Comparison of ENCODE assay signal across 18 cellular contexts in genomic region chr17:67671492-67671891, GRCh38. TPM values are rescaled to one million over a fixed set of nuclear protein-coding genes. Genes with fewer than 3 reads are reported as not detected.
DNase-seq lines count a peak whose midpoint lies in the region; ATAC-seq and TF ChIP-seq lines count a peak whose summit lies in the region.
"Had no signal": no experiment of that assay in that cellular context is flagged by ENCODE, and none has a peak within 500 bp of the region (broad histone marks: within the 10 kb centered on the region; RNA-seq: fewer than 3 reads in every experiment).

No MANE protein-coding gene starts in this region.

- no peaks in the 10 kb centered on the region for H3K27me3 ChIP-seq in SK-N-SH (ENCODE audit: insufficient read depth)
- H3K27me3 ChIP-seq: brain microvascular endothelial cell, spleen had no signal

- H3K4me1 ChIP-seq in SK-N-SH (ENCODE audit: control insufficient read depth in 1 of 2, insufficient read depth in 2 of 2, low read depth in 1 of 2, low read length in 1 of 2): peaks cover 8 to 9% of the 10 kb centered on the region in 2 experiments; a peak in 2 of 4 replicates

- H3K4me2 ChIP-seq in SK-N-SH: no peak overlapping the region

- POLR2A ChIA-PET in SK-N-SH (lab: Yijun Ruan, JAX): no interaction called here

- H3K9ac ChIP-seq in SK-N-SH: no peak overlapping the region
- H3K9ac ChIP-seq: GM23248 had no signal

- no peak overlapping the region for H2AFZ ChIP-seq in SK-N-SH (ENCODE audit: low read depth)
- H2AFZ ChIP-seq: GM23248 had no signal

- no peaks in the 10 kb centered on the region for H3K9me2 ChIP-seq in SK-N-SH

- no peak for DNase-seq in activated T-cell treated with anti-CD3 and anti-CD28 coated beads, Interleukin-2, amount 50 U/mL, for 24 hours
- DNase-seq in activated T-cell treated with anti-CD3 and anti-CD28 coated beads for 4 hours (no peak), NCI-H2029 treated with DMSO at 0.1 percent for 48 hours (lab: John Stamatoyannopoulos, UW) (peak; percentile 88), SK-N-SH (peak; percentile 59), ecto neural progenitor cell (ENCODE audit: low spot score) (no peak), OCI-M1 (lab: John Stamatoyannopoulos, UW) (no peak)
- no peak for DNase-seq in stimulated activated naive B cell treated with anti-CD40 and anti-IgM and Interleukin-4, amounts not matched to agents 10 μg/mL and 1 μg/mL and 100 μg/mL, for 72 hours
- DNase-seq: activated naive CD4-positive, alpha-beta T cell treated with Interleukin-2 at 50 U/mL for 16 hours; brain microvascular endothelial cell; endodermal cell; GM23248; islet precursor cell; midbrain; MV-4-11; spleen had no signal

- H3K9me3 Mint-ChIP-seq in activated T-cell treated with anti-CD3 and anti-CD28 coated beads, Interleukin-2, amount 50 U/mL, for 24 hours: no peaks in the 10 kb centered on the region
- no peaks in the 10 kb centered on the region for H3K9me3 Mint-ChIP-seq in stimulated activated naive B cell treated with anti-CD40 and anti-IgM and Interleukin-4, amounts not matched to agents 10 μg/mL and 1 μg/mL and 100 μg/mL, for 72 hours

- H3K27me3 Mint-ChIP-seq in activated T-cell treated with anti-CD3 and anti-CD28 coated beads, Interleukin-2, amount 50 U/mL, for 24 hours: no peaks in the 10 kb centered on the region
- no peaks in the 10 kb centered on the region for H3K27me3 Mint-ChIP-seq in stimulated activated naive B cell treated with anti-CD40 and anti-IgM and Interleukin-4, amounts not matched to agents 10 μg/mL and 1 μg/mL and 100 μg/mL, for 72 hours

- peaks cover 3 to 7% of the 10 kb centered on the region in 2 experiments for H3K36me3 ChIP-seq in SK-N-SH (replicated peaks in 1 of 2; ENCODE audit: control insufficient read depth in 1 of 2, insufficient read depth in 2 of 2, low read length in 1 of 2)
- H3K36me3 ChIP-seq: brain microvascular endothelial cell had no signal

- WGBS in SK-N-SH (ENCODE audit: low lambda C conversion rate): 27% methylated on average over 3 of the region's 3 CpGs

- H3K36me3 Mint-ChIP-seq in activated T-cell treated with anti-CD3 and anti-CD28 coated beads, Interleukin-2, amount 50 U/mL, for 24 hours (ENCODE audit: low read depth): peaks cover 55% of the 10 kb centered on the region
- H3K36me3 Mint-ChIP-seq in stimulated activated naive B cell treated with anti-CD40 and anti-IgM and Interleukin-4, amounts not matched to agents 10 μg/mL and 1 μg/mL and 100 μg/mL, for 72 hours: peaks cover 4% of the 10 kb centered on the region in 2 donors

- H3K9me3 ChIP-seq in SK-N-SH: no peaks in the 10 kb centered on the region

- H3K4me3 ChIP-seq in SK-N-SH (ENCODE audit: low read depth in 2 of 2, low read length in 1 of 2): no peak overlapping the region
- H3K4me3 ChIP-seq: GM23248, spleen had no signal

- TF ChIP-seq EP300 in SK-N-SH (IDR thresholded peaks at IDR 0.05; ENCODE audit: borderline replicate concordance in 1 of 2, low read depth in 1 of 2, low read length in 1 of 2): no peak

- H3K79me2 ChIP-seq in SK-N-SH (ENCODE audit: insufficient read depth): no peaks in the 10 kb centered on the region

- no peaks in the 10 kb centered on the region for H4K20me1 ChIP-seq in SK-N-SH (ENCODE audit: insufficient read depth)

- ATAC-seq in stimulated activated naive B cell treated with anti-CD40 and anti-IgM and Interleukin-4, amounts not matched to agents 10 μg/mL and 1 μg/mL and 100 μg/mL, for 72 hours (replicated peaks): no peak
- ATAC-seq in GM18907 (IDR thresholded peaks at IDR 0.05; ENCODE audit: unreplicated experiment): no peak
- ATAC-seq: HepG2, WTC11 had no signal

- CTCF ChIA-PET in SK-N-SH (lab: Yijun Ruan, JAX): interaction anchor here (0.6 to 2.1 kb wide), 9 partner anchors 18 to 297 kb away, joined by 3 to 12 read pairs (median 3); no protein-coding TSS in a partner anchor

- no peak for TF ChIP-seq CTCF in SK-N-SH (IDR thresholded peaks at IDR 0.05)

- H3K27ac Mint-ChIP-seq in activated T-cell treated with anti-CD3 and anti-CD28 coated beads, Interleukin-2, amount 50 U/mL, for 24 hours: peak overlapping the region; percentile 59
- H3K27ac Mint-ChIP-seq in stimulated activated naive B cell treated with anti-CD40 and anti-IgM and Interleukin-4, amounts not matched to agents 10 μg/mL and 1 μg/mL and 100 μg/mL, for 72 hours: peak overlapping the region; percentile 49
- H3K27ac Mint-ChIP-seq: endodermal cell, WTC11 had no signal

- H3K27ac ChIP-seq in SK-N-SH (ENCODE audit: low read depth in 2 of 2, low read length in 1 of 2): peak overlapping the region in 1 of 2 experiments; percentile 13; a peak in 1 of 4 replicates
- H3K27ac ChIP-seq: brain microvascular endothelial cell, GM23248, spleen had no signal

- H3F3A ChIP-seq in SK-N-SH (replicated peaks; ENCODE audit: insufficient read depth): no peaks in the 10 kb centered on the region

- TF ChIP-seq RAD21 in SK-N-SH (IDR thresholded peaks at IDR 0.05; ENCODE audit: low read length): no peak

- H3K4me3 Mint-ChIP-seq in activated T-cell treated with anti-CD3 and anti-CD28 coated beads, Interleukin-2, amount 50 U/mL, for 24 hours: no peak overlapping the region
- no peak overlapping the region for H3K4me3 Mint-ChIP-seq in stimulated activated naive B cell treated with anti-CD40 and anti-IgM and Interleukin-4, amounts not matched to agents 10 μg/mL and 1 μg/mL and 100 μg/mL, for 72 hours
- H3K4me3 Mint-ChIP-seq: endodermal cell, WTC11 had no signal

- H3K4me1 Mint-ChIP-seq in activated T-cell treated with anti-CD3 and anti-CD28 coated beads, Interleukin-2, amount 50 U/mL, for 24 hours (ENCODE audit: low read depth): no peaks in the 10 kb centered on the region
- H3K4me1 Mint-ChIP-seq in stimulated activated naive B cell treated with anti-CD40 and anti-IgM and Interleukin-4, amounts not matched to agents 10 μg/mL and 1 μg/mL and 100 μg/mL, for 72 hours: peaks cover 0 to under 1% of the 10 kb centered on the region in 2 donors
- H3K4me1 Mint-ChIP-seq: endodermal cell, WTC11 had no signal

TF ChIP-seq in SK-N-SH, 30 proteins besides CTCF, POLR2A, EP300 and RAD21:
- TF ChIP-seq CHD2 (IDR thresholded peaks at IDR 0.05; ENCODE audit: low read length, partially characterized antibody) (no peak), GATA2 (CRISPR knock-in tag; IDR thresholded peaks at IDR 0.05) (peak; percentile 42; the same call in 1 of the 2 replicates), TCF12 (IDR thresholded peaks at IDR 0.05) (peak; percentile 11; the same call in 1 of the 2 replicates), NFIC (IDR thresholded peaks at IDR 0.05; ENCODE audit: borderline replicate concordance) (peak; percentile 19; the same call in 1 of the 2 replicates)

RNA-seq across cellular contexts. Expression of gene NOL11, which starts 46.2 kb away (rescaled TPM):
- polyA plus RNA-seq in SK-N-SH (2012; rRNA removed): 27.0 and 36.2 TPM in 2 replicates
- polyA plus RNA-seq in SK-N-SH (2012; cell fraction: cytosol; rRNA removed): 33.9 and 37.4 TPM in 2 replicates
- 44.0 and 70.1 TPM in 2 replicates for polyA plus RNA-seq in SK-N-SH (2012; cell fraction: nucleus; rRNA removed)

Comparison
In these comparisons a context has a peak if more than half of its experiments do, and no peak if none do; other contexts are left out.
1. DNase-seq: peak in NCI-H2029 treated with DMSO at 0.1 percent for 48 hours (single experiment) and SK-N-SH (single experiment); none in activated T-cell treated with anti-CD3 and anti-CD28 coated beads, Interleukin-2, amount 50 U/mL, for 24 hours (single experiment), activated T-cell treated with anti-CD3 and anti-CD28 coated beads for 4 hours (single experiment), stimulated activated naive B cell treated with anti-CD40 and anti-IgM and Interleukin-4, amounts not matched to agents 10 μg/mL and 1 μg/mL and 100 μg/mL, for 72 hours (single experiment), ecto neural progenitor cell (single experiment) and OCI-M1 (single experiment).